11 cellular contexts compared by ENCODE assay signal in the genomic region with DNA sequence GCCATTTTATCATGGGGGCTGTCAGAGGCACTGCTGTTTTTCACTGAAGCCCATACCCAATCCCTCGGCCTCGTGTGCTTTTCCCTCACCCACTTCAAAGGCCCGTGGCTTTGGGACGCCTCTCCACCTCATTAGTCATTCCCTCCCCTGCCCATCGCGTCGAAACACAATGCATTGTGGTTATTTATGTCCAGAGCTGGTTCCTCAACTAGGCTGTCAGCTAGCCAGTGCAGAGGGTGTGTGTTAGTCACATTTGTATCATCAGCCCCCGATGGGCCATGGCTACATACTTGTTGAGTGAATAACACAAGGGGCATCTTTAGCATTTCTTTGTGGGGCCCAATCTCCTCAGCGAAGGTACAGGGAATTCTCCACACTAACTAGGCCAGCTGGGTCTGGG. TPM values are rescaled to one million over a fixed set of nuclear protein-coding genes. Genes with fewer than 3 reads are reported as not detected.
DNase-seq lines count a peak whose midpoint lies in the region; ATAC-seq and TF ChIP-seq lines count a peak whose summit lies in the region.
"Had no signal": no experiment of that assay in that cellular context is flagged by ENCODE, and none has a peak within 500 bp of the region (broad histone marks: within the 10 kb centered on the region; RNA-seq: fewer than 3 reads in every experiment).

No MANE protein-coding gene starts in this region.

- H3K27me3 Mint-ChIP-seq in activated T-cell treated with anti-CD3 and anti-CD28 coated beads, Interleukin-2, amount 50 U/mL, for 24 hours, result no peaks in the 10 kb centered on the region
- H3K27me3 Mint-ChIP-seq in activated T-cell treated with anti-CD3 and anti-CD28 coated beads, Interleukin-2, amount 50 U/mL, for 72 hours (ENCODE audit: low read depth), result no peaks in the 10 kb centered on the region
- H3K27me3 Mint-ChIP-seq in stimulated activated naive B cell treated with anti-CD40 and anti-IgM and Interleukin-4, amounts not matched to agents 10 μg/mL and 1 μg/mL and 100 μg/mL, for 72 hours, result no peaks in the 10 kb centered on the region

- H3K27ac ChIP-seq in SJCRH30, result no peak overlapping the region
- H3K27ac ChIP-seq in ascending aorta, result no peak overlapping the region
- H3K27ac ChIP-seq: lower lobe of right lung had no signal

- H3K4me1 Mint-ChIP-seq in activated T-cell treated with anti-CD3 and anti-CD28 coated beads, Interleukin-2, amount 50 U/mL, for 24 hours (ENCODE audit: low read depth), result peaks cover 16% of the 10 kb centered on the region
- H3K4me1 Mint-ChIP-seq in activated T-cell treated with anti-CD3 and anti-CD28 coated beads, Interleukin-2, amount 50 U/mL, for 72 hours (ENCODE audit: low read depth), result peaks cover 16% of the 10 kb centered on the region
- H3K4me1 Mint-ChIP-seq in stimulated activated naive B cell treated with anti-CD40 and anti-IgM and Interleukin-4, amounts not matched to agents 10 μg/mL and 1 μg/mL and 100 μg/mL, for 72 hours, result peaks cover 5 to 6% of the 10 kb centered on the region in 2 donors

- no peaks in the 10 kb centered on the region for H3K9me3 Mint-ChIP-seq in activated T-cell treated with anti-CD3 and anti-CD28 coated beads, Interleukin-2, amount 50 U/mL, for 24 hours
- no peaks in the 10 kb centered on the region for H3K9me3 Mint-ChIP-seq in activated T-cell treated with anti-CD3 and anti-CD28 coated beads, Interleukin-2, amount 50 U/mL, for 72 hours
- no peaks in the 10 kb centered on the region for H3K9me3 Mint-ChIP-seq in stimulated activated naive B cell treated with anti-CD40 and anti-IgM and Interleukin-4, amounts not matched to agents 10 μg/mL and 1 μg/mL and 100 μg/mL, for 72 hours
- H3K9me3 Mint-ChIP-seq: activated naive CD4-positive, alpha-beta T cell treated with anti-CD3 and anti-CD28 coated beads, Interleukin-2, amount 50 U/mL, for 72 hours had no signal

- no peak for TF ChIP-seq CTCF in ascending aorta (IDR thresholded peaks at IDR 0.05)

- ATAC-seq in activated T-cell treated with anti-CD3 and anti-CD28 coated beads, Interleukin-2, amount 50 U/mL, for 72 hours (replicated peaks in 1 of 2), result no peak
- no peak for ATAC-seq in stimulated activated naive B cell treated with anti-CD40 and anti-IgM and Interleukin-4, amounts not matched to agents 10 μg/mL and 1 μg/mL and 100 μg/mL, for 72 hours (replicated peaks)
- ATAC-seq in GM21367 (IDR thresholded peaks at IDR 0.05; ENCODE audit: unreplicated experiment), result no peak
- ATAC-seq: lower lobe of right lung had no signal

- DNase-seq in activated T-cell treated with anti-CD3 and anti-CD28 coated beads, Interleukin-2, amount 50 U/mL, for 24 hours, result no peak
- DNase-seq in activated T-cell treated with anti-CD3 and anti-CD28 coated beads, Interleukin-2, amount 50 U/mL, for 72 hours, result no peak
- DNase-seq in SJCRH30 (peak; percentile 47 to 48), fibroblast of gingiva (ENCODE audit: low read depth) (peak; percentile 61), NCI-H1105 treated with DMSO at 0.1 percent for 48 hours (lab: John Stamatoyannopoulos, UW) (no peak), ascending aorta (ENCODE audit: low spot score in 2 of 2) (no peak)
- no peak for DNase-seq in stimulated activated naive B cell treated with anti-CD40 and anti-IgM and Interleukin-4, amounts not matched to agents 10 μg/mL and 1 μg/mL and 100 μg/mL, for 72 hours
- DNase-seq: activated CD4-positive, CD25-positive, alpha-beta regulatory T cell; lower lobe of right lung had no signal

- H3K4me1 ChIP-seq in SJCRH30 (0 out of 2 replicates have a peak, but pooled peaks cover 2% of the 10 kb centered on the region), ascending aorta (peaks cover 0 to 9% of the 10 kb centered on the region in 2 donors)

- no peak overlapping the region for H3K4me3 ChIP-seq in SJCRH30
- H3K4me3 ChIP-seq in ascending aorta, result no peak overlapping the region
- H3K4me3 ChIP-seq: lower lobe of right lung had no signal

- H3K9me3 ChIP-seq in SJCRH30 (replicated peaks) (no peaks in the 10 kb centered on the region; the same call in 1 of the 2 replicates), ascending aorta (no peaks in the 10 kb centered on the region)
- H3K9me3 ChIP-seq: lower lobe of right lung had no signal

- peak overlapping the region; percentile 0 for H3K27ac Mint-ChIP-seq in activated T-cell treated with anti-CD3 and anti-CD28 coated beads, Interleukin-2, amount 50 U/mL, for 24 hours
- H3K27ac Mint-ChIP-seq in activated T-cell treated with anti-CD3 and anti-CD28 coated beads, Interleukin-2, amount 50 U/mL, for 72 hours, result no peak overlapping the region
- H3K27ac Mint-ChIP-seq in stimulated activated naive B cell treated with anti-CD40 and anti-IgM and Interleukin-4, amounts not matched to agents 10 μg/mL and 1 μg/mL and 100 μg/mL, for 72 hours, result peak overlapping the region; percentile 66

- intact Hi-C loops in ascending aorta (cut with DNase I), result loop anchor here (5.0 to 10.0 kb wide), 3 partner anchors 79 to 384 kb away; partner anchors contain the start of gene GUSB

- no peaks in the 10 kb centered on the region for H3K36me3 ChIP-seq in SJCRH30
- no peaks in the 10 kb centered on the region for H3K36me3 ChIP-seq in ascending aorta
- H3K36me3 ChIP-seq: lower lobe of right lung had no signal

- peaks cover 14% of the 10 kb centered on the region for H3K36me3 Mint-ChIP-seq in activated T-cell treated with anti-CD3 and anti-CD28 coated beads, Interleukin-2, amount 50 U/mL, for 24 hours (ENCODE audit: low read depth)
- H3K36me3 Mint-ChIP-seq in activated T-cell treated with anti-CD3 and anti-CD28 coated beads, Interleukin-2, amount 50 U/mL, for 72 hours (ENCODE audit: insufficient read depth in 2 of 2), result peaks cover 0 to 5% of the 10 kb centered on the region in 2 donors
- H3K36me3 Mint-ChIP-seq in stimulated activated naive B cell treated with anti-CD40 and anti-IgM and Interleukin-4, amounts not matched to agents 10 μg/mL and 1 μg/mL and 100 μg/mL, for 72 hours, result peaks cover 9 to 13% of the 10 kb centered on the region in 2 donors

- H3K4me3 Mint-ChIP-seq in activated T-cell treated with anti-CD3 and anti-CD28 coated beads, Interleukin-2, amount 50 U/mL, for 24 hours, result no peak overlapping the region
- H3K4me3 Mint-ChIP-seq in activated T-cell treated with anti-CD3 and anti-CD28 coated beads, Interleukin-2, amount 50 U/mL, for 72 hours, result no peak overlapping the region
- no peak overlapping the region for H3K4me3 Mint-ChIP-seq in stimulated activated naive B cell treated with anti-CD40 and anti-IgM and Interleukin-4, amounts not matched to agents 10 μg/mL and 1 μg/mL and 100 μg/mL, for 72 hours

- no peaks in the 10 kb centered on the region for H3K27me3 ChIP-seq in SJCRH30
- H3K27me3 ChIP-seq in ascending aorta, result no peaks in the 10 kb centered on the region

RNA-seq across cellular contexts. Expression of gene CRCP, which starts 3.8 kb away (rescaled TPM):
- total RNA-seq in activated T-cell treated with anti-CD3 and anti-CD28 coated beads, Interleukin-2, amount 50 U/mL, for 72 hours, result 10 to 100 TPM; 36.3 to 48.8 TPM
- total RNA-seq in SJCRH30 (2014; rRNA removed; shearing (Covaris generic)), result 47.3 and 57.1 TPM in 2 replicates
- 129 TPM for total RNA-seq in ascending aorta

RNA-seq across cellular contexts. Expression of gene ASL, which starts 35.2 kb away (rescaled TPM):
- 10 to 100 TPM; 13.8 to 16.6 TPM for total RNA-seq in activated T-cell treated with anti-CD3 and anti-CD28 coated beads, Interleukin-2, amount 50 U/mL, for 72 hours
- total RNA-seq in SJCRH30 (2014; rRNA removed; shearing (Covaris generic)), result 13.7 and 15.0 TPM in 2 replicates
- 46.2 TPM for total RNA-seq in ascending aorta

Comparison
In these comparisons a context has a peak if more than half of its experiments do, and no peak if none do; other contexts are left out.
1. DNase-seq: peak in SJCRH30 (2 of 2) and fibroblast of gingiva (single experiment); none in activated T-cell treated with anti-CD3 and anti-CD28 coated beads, Interleukin-2, amount 50 U/mL, for 24 hours (single experiment), activated T-cell treated with anti-CD3 and anti-CD28 coated beads, Interleukin-2, amount 50 U/mL, for 72 hours (0 of 2), stimulated activated naive B cell treated with anti-CD40 and anti-IgM and Interleukin-4, amounts not matched to agents 10 μg/mL and 1 μg/mL and 100 μg/mL, for 72 hours (single experiment), NCI-H1105 treated with DMSO at 0.1 percent for 48 hours (single experiment) and ascending aorta (0 of 2).